ENCODE assay signal across 1 cellular context in the genomic region with DNA sequence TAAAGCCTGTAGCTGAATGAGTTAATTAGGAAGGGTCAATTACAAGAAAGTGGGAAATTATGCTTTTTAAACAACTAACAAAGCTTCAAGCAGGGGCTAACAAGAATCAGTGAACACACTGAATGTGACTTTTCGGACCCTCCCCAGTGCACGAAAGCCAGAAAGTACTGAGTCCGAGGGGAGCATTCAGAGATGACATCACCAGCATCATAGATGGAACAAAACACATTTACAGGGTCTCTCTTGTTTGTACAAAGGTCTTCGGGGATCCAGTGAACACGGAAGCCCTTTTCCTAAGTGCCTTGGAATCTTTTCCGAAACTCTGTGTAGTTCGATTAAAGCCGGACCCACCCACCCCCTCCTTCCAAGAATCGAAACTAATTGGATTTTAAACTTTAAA.
TF ChIP-seq lines count a peak whose summit lies in the region.

No MANE protein-coding gene starts in this region.

TF ChIP-seq in K562, 482 proteins besides CTCF, POLR2A, EP300 and RAD21 (continued from another document):
- TF ChIP-seq, protein P1, sequence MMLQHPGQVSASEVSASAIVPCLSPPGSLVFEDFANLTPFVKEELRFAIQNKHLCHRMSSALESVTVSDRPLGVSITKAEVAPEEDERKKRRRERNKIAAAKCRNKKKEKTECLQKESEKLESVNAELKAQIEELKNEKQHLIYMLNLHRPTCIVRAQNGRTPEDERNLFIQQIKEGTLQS (IDR thresholded peaks at IDR 0.05), result peak; percentile 85
- TF ChIP-seq, protein P1 (CRISPR knock-in tag; conservative IDR thresholded peaks at IDR 0.05), result no peak
- TF ChIP-seq STAG1 (CRISPR knock-in tag; IDR thresholded peaks at IDR 0.05; ENCODE audit: borderline replicate concordance), result no peak
- no peak for TF ChIP-seq MCM3 (IDR thresholded peaks at IDR 0.05)
- no peak for TF ChIP-seq TCFL5 (CRISPR knock-in tag; conservative IDR thresholded peaks at IDR 0.05)
- no peak for TF ChIP-seq ZNF589 (CRISPR knock-in tag; IDR thresholded peaks at IDR 0.05; ENCODE audit: low read depth)
- peak; percentile 58 for TF ChIP-seq ATF7 (IDR thresholded peaks at IDR 0.05)
- TF ChIP-seq ZNF707 (CRISPR knock-in tag; conservative IDR thresholded peaks at IDR 0.05), result no peak
- TF ChIP-seq, protein P2, sequence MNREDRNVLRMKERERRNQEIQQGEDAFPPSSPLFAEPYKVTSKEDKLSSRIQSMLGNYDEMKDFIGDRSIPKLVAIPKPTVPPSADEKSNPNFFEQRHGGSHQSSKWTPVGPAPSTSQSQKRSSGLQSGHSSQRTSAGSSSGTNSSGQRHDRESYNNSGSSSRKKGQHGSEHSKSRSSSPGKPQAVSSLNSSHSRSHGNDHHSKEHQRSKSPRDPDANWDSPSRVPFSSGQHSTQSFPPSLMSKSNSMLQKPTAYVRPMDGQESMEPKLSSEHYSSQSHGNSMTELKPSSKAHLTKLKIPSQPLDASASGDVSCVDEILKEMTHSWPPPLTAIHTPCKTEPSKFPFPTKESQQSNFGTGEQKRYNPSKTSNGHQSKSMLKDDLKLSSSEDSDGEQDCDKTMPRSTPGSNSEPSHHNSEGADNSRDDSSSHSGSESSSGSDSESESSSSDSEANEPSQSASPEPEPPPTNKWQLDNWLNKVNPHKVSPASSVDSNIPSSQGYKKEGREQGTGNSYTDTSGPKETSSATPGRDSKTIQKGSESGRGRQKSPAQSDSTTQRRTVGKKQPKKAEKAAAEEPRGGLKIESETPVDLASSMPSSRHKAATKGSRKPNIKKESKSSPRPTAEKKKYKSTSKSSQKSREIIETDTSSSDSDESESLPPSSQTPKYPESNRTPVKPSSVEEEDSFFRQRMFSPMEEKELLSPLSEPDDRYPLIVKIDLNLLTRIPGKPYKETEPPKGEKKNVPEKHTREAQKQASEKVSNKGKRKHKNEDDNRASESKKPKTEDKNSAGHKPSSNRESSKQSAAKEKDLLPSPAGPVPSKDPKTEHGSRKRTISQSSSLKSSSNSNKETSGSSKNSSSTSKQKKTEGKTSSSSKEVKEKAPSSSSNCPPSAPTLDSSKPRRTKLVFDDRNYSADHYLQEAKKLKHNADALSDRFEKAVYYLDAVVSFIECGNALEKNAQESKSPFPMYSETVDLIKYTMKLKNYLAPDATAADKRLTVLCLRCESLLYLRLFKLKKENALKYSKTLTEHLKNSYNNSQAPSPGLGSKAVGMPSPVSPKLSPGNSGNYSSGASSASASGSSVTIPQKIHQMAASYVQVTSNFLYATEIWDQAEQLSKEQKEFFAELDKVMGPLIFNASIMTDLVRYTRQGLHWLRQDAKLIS (CRISPR knock-in tag; IDR thresholded peaks at IDR 0.05), result no peak
- no peak for TF ChIP-seq E2F3 (CRISPR knock-in tag; IDR thresholded peaks at IDR 0.05)
- TF ChIP-seq FOXK2 (conservative IDR thresholded peaks at IDR 0.05 in 1 of 2, IDR thresholded peaks at IDR 0.05 in 1 of 2; ENCODE audit: low read depth in 2 of 2), result no peak
- no peak for TF ChIP-seq CHD4 (IDR thresholded peaks at IDR 0.05; ENCODE audit: insufficient read depth, insufficient replicate concordance, low read depth, low read length, poor library complexity, severe bottlenecking)
